22 cellular contexts compared by ENCODE assay signal in genomic region chr1:238562376-238562775, GRCh38.
DNase-seq lines count a peak whose midpoint lies in the region; ATAC-seq, FAIRE-seq and TF ChIP-seq lines count a peak whose summit lies in the region.
"Had no signal": no experiment of that assay in that cellular context is flagged by ENCODE, and none has a peak within 500 bp of the region (broad histone marks: within the 10 kb centered on the region; RNA-seq: fewer than 3 reads in every experiment).

No MANE protein-coding gene starts in this region.

- no peak overlapping the region for H2AK5ac ChIP-seq in IMR-90 (ENCODE audit: low read depth, low read length)

- no peak overlapping the region for H3K4me2 ChIP-seq in IMR-90 (ENCODE audit: low read depth, low read length)
- H3K4me2 ChIP-seq: BLaER1, neural progenitor cell had no signal

- FAIRE-seq in bronchial epithelial cell (lab: Jason Lieb, UNC): no peak
- FAIRE-seq: A204.1, kidney had no signal

- TF ChIP-seq CTCF in AG04449 (IDR thresholded peaks at IDR 0.05; ENCODE audit: insufficient read depth, low read length, missing control alignments) (no peak), IMR-90 (conservative IDR thresholded peaks at IDR 0.05; ENCODE audit: low read depth, low read length) (no peak), bronchial epithelial cell (IDR thresholded peaks at IDR 0.05; ENCODE audit: insufficient read depth, low read length, severe bottlenecking) (no peak), foreskin keratinocyte (conservative IDR thresholded peaks at IDR 0.05) (no peak), testis (IDR thresholded peaks at IDR 0.05) (no peak)

- H3K4me1 ChIP-seq in IMR-90 (ENCODE audit: control insufficient read depth, insufficient read depth, low read length) (no peaks in the 10 kb centered on the region), foreskin keratinocyte (peaks cover 8% of the 10 kb centered on the region), testis (no peaks in the 10 kb centered on the region)
- H3K4me1 ChIP-seq: BLaER1, neural progenitor cell had no signal

- intact Hi-C loops in IMR-90 (cut with micrococcal nuclease) (no loop called here), testis (cut with DNase I; ENCODE audit: low total_unique reads) (no loop called here)

- no peak overlapping the region for H2AK9ac ChIP-seq in IMR-90 (replicated peaks; ENCODE audit: low read depth, low read length, poor library complexity)

- no peak overlapping the region for H3K27ac ChIP-seq in IMR-90 (ENCODE audit: insufficient read depth, low read length)
- H3K27ac ChIP-seq in foreskin keratinocyte: no peak overlapping the region
- H3K27ac ChIP-seq in testis: no peak overlapping the region
- H3K27ac ChIP-seq: BLaER1, neural progenitor cell had no signal

- ATAC-seq in IMR-90 (ENCODE audit: low read depth) (peak; percentile 32), foreskin keratinocyte (no peak)
- ATAC-seq: activated CD8-positive, alpha-beta memory T cell treated with anti-CD3 and anti-CD28 coated beads, Interleukin-2, amount 10 ng/mL, durations not matched to agents 7 days and 5 days; activated T-cell treated with anti-CD3 and anti-CD28 coated beads, Interleukin-2, amount 50 U/mL, for 72 hours; Right ventricle myocardium inferior had no signal

- H2BK5ac ChIP-seq in IMR-90 (ENCODE audit: low read depth, low read length, poor library complexity, severe bottlenecking): no peak overlapping the region

- TF ChIP-seq RAD21 in IMR-90 (IDR thresholded peaks at IDR 0.05; ENCODE audit: low read length): no peak

- dilution Hi-C loops in IMR-90 (cut with HindIII; ENCODE audit: low sequenced_read_pairs, unreplicated experiment): no loop called here

- no peak overlapping the region for H2BK20ac ChIP-seq in IMR-90 (ENCODE audit: low read depth, low read length)

- no peak overlapping the region for H3K4me3 ChIP-seq in AG04449 (ENCODE audit: low read depth, low read length)
- no peak overlapping the region for H3K4me3 ChIP-seq in IMR-90 (ENCODE audit: insufficient read depth, low read depth, low read length)
- H3K4me3 ChIP-seq in bronchial epithelial cell (ENCODE audit: low read depth, low read length): no peak overlapping the region
- no peak overlapping the region for H3K4me3 ChIP-seq in testis
- H3K4me3 ChIP-seq: BLaER1, lung, neural progenitor cell had no signal

- no peak overlapping the region for H3K56ac ChIP-seq in IMR-90 (ENCODE audit: extremely low read depth, insufficient read depth, low read length)

- H3K9me3 ChIP-seq in IMR-90 (ENCODE audit: control insufficient read depth, insufficient read depth, low read length) (no peaks in the 10 kb centered on the region), testis (no peaks in the 10 kb centered on the region)

- no peak overlapping the region for H3K23ac ChIP-seq in IMR-90 (ENCODE audit: low read depth, low read length)

- H4K20me1 ChIP-seq in IMR-90 (ENCODE audit: insufficient read depth, low read length): no peaks in the 10 kb centered on the region
- H4K20me1 ChIP-seq: BLaER1 had no signal

- H3K9ac ChIP-seq in IMR-90 (ENCODE audit: low read depth, low read length): no peak overlapping the region
- H3K9ac ChIP-seq: BLaER1, neural progenitor cell had no signal

- no peak for TF ChIP-seq POLR2A in IMR-90 (IDR thresholded peaks at IDR 0.05; ENCODE audit: low read depth, low read length)
- TF ChIP-seq POLR2A in testis (IDR thresholded peaks at IDR 0.05): no peak

- no peak overlapping the region for H4K8ac ChIP-seq in IMR-90 (ENCODE audit: low read depth in 2 of 2, low read length in 2 of 2)

- H3K18ac ChIP-seq in IMR-90 (ENCODE audit: low read depth, low read length): no peak overlapping the region

- no TSS peak for BruUV-seq in IMR-90 (replicated peaks; lab: Mats Ljungman, UMichigan)

- H3K36me3 ChIP-seq in IMR-90 (ENCODE audit: control insufficient read depth, insufficient read depth, low read length): no peaks in the 10 kb centered on the region
- no peaks in the 10 kb centered on the region for H3K36me3 ChIP-seq in bronchial epithelial cell (ENCODE audit: control insufficient read depth, insufficient read depth, low read length)
- H3K36me3 ChIP-seq in testis (ENCODE audit: low read depth, missing control alignments): no peaks in the 10 kb centered on the region
- H3K36me3 ChIP-seq: BLaER1, neural progenitor cell had no signal

- CTCF ChIA-PET in AG04449 (lab: Yijun Ruan, JAX): no interaction called here
- CTCF ChIA-PET in IMR-90 (lab: Yijun Ruan, JAX): interaction anchor here (0.6 kb wide), 1 partner anchor 190 kb away, joined by 3 read pairs; no protein-coding TSS in a partner anchor

- POLR2A ChIA-PET in AG04449 (lab: Yijun Ruan, JAX) (no interaction called here), IMR-90 (lab: Charles Lee; ENCODE audit: unreplicated experiment) (no interaction called here)

- WGBS in IMR-90 (ENCODE audit: extremely low coverage in 2 of 2, insufficient read length in 1 of 2), 2 experiments: no CpG with 5 or more reads among the region's 1 CpG
- WGBS in testis, 2 donors: 29% methylated on average over 1 of the region's 1 CpG

- H4K5ac ChIP-seq in IMR-90 (ENCODE audit: low read depth, low read length): no peak overlapping the region

- DNase-seq in AG04449 (ENCODE audit: low read depth, low spot score) (peak; percentile 52), IMR-90 (peak; percentile 38), bronchial epithelial cell (ENCODE audit: low read depth) (peak; percentile 12), foreskin keratinocyte (peak; percentile 43 to 53), DMS53 treated with DMSO at 0.1 percent for 48 hours (lab: John Stamatoyannopoulos, UW; ENCODE audit: unreplicated experiment) (no peak), GM03348 (ENCODE audit: low spot score) (no peak), testis (no peak), NCI-H1694 (lab: John Stamatoyannopoulos, UW) (no peak)
- DNase-seq: activated CD4-positive, alpha-beta T cell treated with anti-CD3 and anti-CD28 coated beads, Interleukin-2, amount 50 U/mL, for 1 hour; activated CD8-positive, alpha-beta memory T cell treated with anti-CD3 and anti-CD28 coated beads, Interleukin-2, amount 10 ng/mL, durations not matched to agents 7 days and 5 days; activated naive CD4-positive, alpha-beta T cell treated with Interleukin-2 at 50 U/mL for 16 hours; activated T-cell treated with anti-CD3 and anti-CD28 coated beads, Interleukin-2, amount 50 U/mL, for 72 hours; amniotic stem cell; Calu3; kidney; NCI-H1105 treated with DMSO at 0.1 percent for 48 hours; trophoblast cell had no signal

- H2BK15ac ChIP-seq in IMR-90 (ENCODE audit: low read depth, low read length): no peak overlapping the region

- no peaks in the 10 kb centered on the region for H3K79me1 ChIP-seq in IMR-90 (ENCODE audit: low read depth in 1 of 2, low read length in 2 of 2)

- no peak overlapping the region for H2BK120ac ChIP-seq in IMR-90 (ENCODE audit: low read depth, low read length)

- no peak overlapping the region for H3K4ac ChIP-seq in IMR-90 (ENCODE audit: low read depth, low read length)

- no peak overlapping the region for H2AFZ ChIP-seq in IMR-90 (replicated peaks; ENCODE audit: low read length, poor library complexity)
- H2AFZ ChIP-seq: neural progenitor cell had no signal

- in situ Hi-C loops in IMR-90 (cut with MboI; ENCODE audit: low sequenced_read_pairs): no loop called here

- H3K9me1 ChIP-seq in IMR-90 (ENCODE audit: insufficient read depth, low read length): no peaks in the 10 kb centered on the region

- no peaks in the 10 kb centered on the region for H3K27me3 ChIP-seq in IMR-90 (ENCODE audit: control insufficient read depth, insufficient read depth, low read length)
- no peaks in the 10 kb centered on the region for H3K27me3 ChIP-seq in bronchial epithelial cell (ENCODE audit: control insufficient read depth, insufficient read depth, low read length)
- no peaks in the 10 kb centered on the region for H3K27me3 ChIP-seq in foreskin keratinocyte
- H3K27me3 ChIP-seq in testis: no peaks in the 10 kb centered on the region
- H3K27me3 ChIP-seq: BLaER1, neural progenitor cell had no signal

- no peak overlapping the region for H3K14ac ChIP-seq in IMR-90 (replicated peaks; ENCODE audit: low read depth, low read length)

- no peak overlapping the region for H4K91ac ChIP-seq in IMR-90 (ENCODE audit: insufficient read depth, low read depth, low read length)

TF ChIP-seq in IMR-90, 13 proteins besides CTCF, POLR2A, EP300 and RAD21:
- TF ChIP-seq RFX5 (IDR thresholded peaks at IDR 0.05; ENCODE audit: low read depth, low read length): no peak
- no peak for TF ChIP-seq NFE2L2 (IDR thresholded peaks at IDR 0.05; ENCODE audit: low read depth, low read length)
- 0 out of 2 replicates have a peak, but pooled peaks have one; percentile 4 for TF ChIP-seq MAFK (IDR thresholded peaks at IDR 0.05; ENCODE audit: low read depth, low read length)
- TF ChIP-seq SMC3 (IDR thresholded peaks at IDR 0.05; ENCODE audit: low read depth, low read length): no peak

Comparison
In these comparisons a context has a peak if more than half of its experiments do, and no peak if none do; other contexts are left out.
1. DNase-seq: peak in AG04449 (single experiment), IMR-90 (single experiment), bronchial epithelial cell (single experiment) and foreskin keratinocyte (2 of 2); none in DMS53 treated with DMSO at 0.1 percent for 48 hours (single experiment), GM03348 (single experiment), testis (single experiment) and NCI-H1694 (single experiment).